Comparison of ENCODE assay signal across 13 cellular contexts in genomic region chr9:124007468-124008306, GRCh38. TPM values are rescaled to one million over a fixed set of nuclear protein-coding genes. Genes with fewer than 3 reads are reported as not detected.
DNase-seq lines count a peak whose midpoint lies in the region; ATAC-seq and TF ChIP-seq lines count a peak whose summit lies in the region.
"Had no signal": no experiment of that assay in that cellular context is flagged by ENCODE, and none has a peak within 500 bp of the region (broad histone marks: within the 10 kb centered on the region; RNA-seq: fewer than 3 reads in every experiment).

No MANE protein-coding gene starts in this region.

- H3K4me1 Mint-ChIP-seq in IgD-negative memory B cell: peaks cover 16 to 32% (median 20%) of the 10 kb centered on the region in 3 donors
- peaks cover 19% of the 10 kb centered on the region for H3K4me1 Mint-ChIP-seq in neural crest cell

- WGBS in esophagus muscularis mucosa: 9% methylated on average over 16 of the region's 25 CpGs

- H3K9me3 Mint-ChIP-seq in IgD-negative memory B cell (peaks cover 0 to 11% (median 3%) of the 10 kb centered on the region in 3 donors), neural crest cell (no peaks in the 10 kb centered on the region)

- H3K27me3 Mint-ChIP-seq in IgD-negative memory B cell (peaks cover 71% of the 10 kb centered on the region), neural crest cell (ENCODE audit: low read depth) (peaks cover 96% of the 10 kb centered on the region)

- H3K4me3 Mint-ChIP-seq in IgD-negative memory B cell (peak overlapping the region; percentile 54 to 91 (median 78)), neural crest cell (peak overlapping the region; percentile 32)

- H3K4me3 ChIP-seq in esophagus muscularis mucosa: no peak overlapping the region
- H3K4me3 ChIP-seq: body of pancreas, SK-N-MC had no signal

- no peak for TF ChIP-seq POLR2A in esophagus muscularis mucosa (IDR thresholded peaks at IDR 0.05; ENCODE audit: low read depth)

- H3K36me3 Mint-ChIP-seq in IgD-negative memory B cell: peaks cover 2% of the 10 kb centered on the region
- no peaks in the 10 kb centered on the region for H3K36me3 Mint-ChIP-seq in neural crest cell (ENCODE audit: low read depth)

- H3K36me3 ChIP-seq in esophagus muscularis mucosa: no peaks in the 10 kb centered on the region
- H3K36me3 ChIP-seq: stomach had no signal

- H3K27ac ChIP-seq in cingulate gyrus (ENCODE audit: low read depth, low read length) (peak overlapping the region; percentile 47), esophagus muscularis mucosa (replicated peaks in 1 of 4) (no peak overlapping the region)
- H3K27ac ChIP-seq: body of pancreas, SK-N-MC, stomach had no signal

- peak; percentile 15 for DNase-seq in NCI-H2227 treated with DMSO at 0.1 percent for 48 hours (lab: John Stamatoyannopoulos, UW)
- no peak for DNase-seq in NCI-H2227 (lab: John Stamatoyannopoulos, UW; ENCODE audit: unreplicated experiment)
- no peak for DNase-seq in neural crest cell (ENCODE audit: low read depth, low spot score)
- DNase-seq in NCI-H2081 treated with DMSO at 0.1 percent for 48 hours (lab: John Stamatoyannopoulos, UW): no peak
- no peak for DNase-seq in esophagus muscularis mucosa (ENCODE audit: extremely low spot score)
- DNase-seq: body of pancreas, occipital lobe, stomach had no signal

- peaks cover 13 to 100% (median 94%) of the 10 kb centered on the region in 4 donors for H3K27me3 ChIP-seq in esophagus muscularis mucosa

- H3K9me3 ChIP-seq in esophagus muscularis mucosa: no peaks in the 10 kb centered on the region
- H3K9me3 ChIP-seq: body of pancreas, stomach had no signal

- peak overlapping the region; percentile 74 to 95 (median 85) for H3K27ac Mint-ChIP-seq in IgD-negative memory B cell
- no peak overlapping the region for H3K27ac Mint-ChIP-seq in neural crest cell (ENCODE audit: unreplicated experiment)

- ATAC-seq in esophagus mucosa: no peak
- ATAC-seq: body of pancreas had no signal

- no peak for TF ChIP-seq CTCF in neural crest cell (conservative IDR thresholded peaks at IDR 0.05)
- TF ChIP-seq CTCF in esophagus muscularis mucosa (IDR thresholded peaks at IDR 0.05): no peak

- intact Hi-C loops in esophagus muscularis mucosa (cut with DNase I): no loop called here

- TF ChIP-seq EP300 in esophagus muscularis mucosa (IDR thresholded peaks at IDR 0.05): no peak

- peaks cover 30 to 52% (median 41%) of the 10 kb centered on the region in 4 donors for H3K4me1 ChIP-seq in esophagus muscularis mucosa

RNA-seq across cellular contexts. Expression of gene LHX2, which starts 3.9 kb away (rescaled TPM):
- not detected for polyA plus RNA-seq in IgD-negative memory B cell
- 0.19 TPM in 1 of 2 replicates, not detected in the other for total RNA-seq in neural crest cell
- total RNA-seq in esophagus mucosa: not detected
- total RNA-seq in esophagus muscularis mucosa: not detected
- total RNA-seq: activated CD8-positive, alpha-beta memory T cell treated with anti-CD3 and anti-CD28 coated beads for 36 hours; body of pancreas had no signal
- polyA plus RNA-seq: stomach had no signal
